ENCODE assay signal across 8 cellular contexts in the genomic region with DNA sequence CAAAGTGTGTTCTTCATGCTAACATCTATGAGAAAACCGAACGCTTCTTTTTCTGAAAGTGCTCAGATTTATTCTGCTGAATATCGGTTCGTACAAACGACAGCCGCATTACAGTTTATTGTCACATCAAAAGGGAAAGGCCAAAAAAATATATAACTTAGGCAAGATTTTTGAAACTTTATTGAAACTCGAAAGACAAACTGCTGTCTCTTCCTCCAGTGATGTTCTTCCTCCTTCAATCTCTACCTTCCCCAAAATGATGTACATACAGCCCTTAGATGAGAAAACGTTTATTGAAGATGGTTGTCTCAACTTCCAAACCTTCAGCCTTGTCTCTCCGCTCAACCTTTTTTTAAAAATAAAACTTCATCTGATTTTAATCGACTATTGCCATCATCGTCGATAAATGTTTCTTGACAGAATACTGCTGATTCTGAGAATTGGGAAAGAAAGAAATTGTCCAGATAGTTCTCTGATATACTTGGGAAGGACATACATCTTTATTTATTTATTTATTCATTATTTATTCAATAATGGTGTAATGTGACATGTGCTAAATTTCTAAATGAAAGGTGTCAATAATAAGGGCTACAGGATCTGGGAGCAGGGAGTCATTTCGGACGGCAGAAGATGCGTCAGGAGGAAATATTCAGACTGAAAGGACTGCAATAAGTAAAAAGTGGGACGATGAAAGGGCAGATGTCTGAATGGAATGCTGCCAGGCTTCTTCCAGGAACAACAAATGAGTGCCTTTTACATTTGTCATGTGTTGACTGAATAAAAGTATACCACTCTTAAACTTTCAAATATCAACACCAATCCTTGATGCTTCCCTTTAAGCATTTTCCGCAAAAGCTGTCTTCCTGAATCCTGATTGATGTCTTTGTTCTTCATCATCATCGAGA. TPM values are rescaled to one million over a fixed set of nuclear protein-coding genes. Genes with fewer than 3 reads are reported as not detected.
A peak's percentile ranks its signal among the peaks of the same experiment; 100 is the strongest.
DNase-seq lines count a peak whose midpoint lies in the region; ATAC-seq and TF ChIP-seq lines count a peak whose summit lies in the region.

No MANE protein-coding gene starts in this region.

- H3K4me3 Mint-ChIP-seq in activated CD8-positive, alpha-beta T cell treated with anti-CD3 and anti-CD28 coated beads for 36 hours = peak overlapping the region; percentile 83
- H3K4me3 Mint-ChIP-seq in stimulated activated naive CD8-positive, alpha-beta T cell treated with anti-CD3 and anti-CD28 coated beads, Interleukin-15, amount 100 ng/mL, for 72 hours = peak overlapping the region; percentile 91 to 93

- peaks cover 39% of the 10 kb centered on the region for H3K4me1 Mint-ChIP-seq in activated CD8-positive, alpha-beta T cell treated with anti-CD3 and anti-CD28 coated beads for 36 hours (ENCODE audit: low read depth)
- peaks cover 46% of the 10 kb centered on the region for H3K4me1 Mint-ChIP-seq in stimulated activated naive CD8-positive, alpha-beta T cell treated with anti-CD3 and anti-CD28 coated beads, Interleukin-15, amount 100 ng/mL, for 72 hours

- no peak overlapping the region for H3K27ac ChIP-seq in iPS-18a (ENCODE audit: low read length)

- CTCF ChIA-PET in activated CD8-positive, alpha-beta T cell treated with anti-CD3 and anti-CD28 coated beads for 36 hours (lab: Charles Lee) = interaction anchor here (1.2 to 2.8 kb wide), 6 partner anchors 9 to 292 kb away, joined by 3 to 12 read pairs (median 6); no protein-coding TSS in a partner anchor

- peaks cover 3% of the 10 kb centered on the region for H3K36me3 Mint-ChIP-seq in activated CD8-positive, alpha-beta T cell treated with anti-CD3 and anti-CD28 coated beads for 36 hours (ENCODE audit: low read depth)

- H3K9me3 Mint-ChIP-seq in activated CD8-positive, alpha-beta T cell treated with anti-CD3 and anti-CD28 coated beads for 36 hours = no peaks in the 10 kb centered on the region
- H3K9me3 Mint-ChIP-seq in stimulated activated naive CD8-positive, alpha-beta T cell treated with anti-CD3 and anti-CD28 coated beads, Interleukin-15, amount 100 ng/mL, for 72 hours = no peaks in the 10 kb centered on the region

- TF ChIP-seq CTCF in activated CD8-positive, alpha-beta T cell treated with anti-CD3 and anti-CD28 coated beads for 36 hours (IDR thresholded peaks at IDR 0.05) = no peak

- peak; percentile 44 for DNase-seq in NOMO-1 treated with DMSO at 0.1 percent for 48 hours (lab: John Stamatoyannopoulos, UW; ENCODE audit: unreplicated experiment)
- DNase-seq in NOMO-1 treated with dmso at 0.1 percent for 144 hours (lab: John Stamatoyannopoulos, UW; ENCODE audit: unreplicated experiment) = no peak
- no peak for DNase-seq in activated CD8-positive, alpha-beta T cell treated with anti-CD3 and anti-CD28 coated beads for 36 hours
- DNase-seq in stimulated activated naive CD8-positive, alpha-beta T cell treated with anti-CD3 and anti-CD28 coated beads, Interleukin-15, amount 100 ng/mL, for 72 hours = no peak
- no peak for DNase-seq in NCI-H2107 treated with DMSO at 0.1 percent for 48 hours (lab: John Stamatoyannopoulos, UW; ENCODE audit: unreplicated experiment)
- DNase-seq in D341Med (ENCODE audit: low spot score) = no peak

- H3K9me3 ChIP-seq in iPS-18a (ENCODE audit: control insufficient read depth, low read depth, low read length) = no peaks in the 10 kb centered on the region

- POLR2A ChIA-PET in activated CD8-positive, alpha-beta T cell treated with anti-CD3 and anti-CD28 coated beads for 36 hours (lab: Charles Lee) = interaction anchor here (1.1 to 1.6 kb wide), 3 partner anchors 206 to 475 kb away, joined by 3 to 6 read pairs (median 4); a partner anchor contains a TSS

- no peaks in the 10 kb centered on the region for H3K36me3 ChIP-seq in iPS-18a (ENCODE audit: control insufficient read depth, low read depth, low read length)

- H3K4me3 ChIP-seq in iPS-18a (ENCODE audit: low read length) = peak overlapping the region; percentile 88

- H3K27me3 Mint-ChIP-seq in activated CD8-positive, alpha-beta T cell treated with anti-CD3 and anti-CD28 coated beads for 36 hours = no peaks in the 10 kb centered on the region
- H3K27me3 Mint-ChIP-seq in stimulated activated naive CD8-positive, alpha-beta T cell treated with anti-CD3 and anti-CD28 coated beads, Interleukin-15, amount 100 ng/mL, for 72 hours = no peaks in the 10 kb centered on the region

- intact Hi-C loops in activated CD8-positive, alpha-beta T cell treated with anti-CD3 and anti-CD28 coated beads for 36 hours (cut with micrococcal nuclease) = loop anchor here (5.0 kb wide), 1 partner anchor 474 kb away; a partner anchor contains a TSS

- H3K9ac ChIP-seq in iPS-18a (ENCODE audit: low read length) = peak overlapping the region; percentile 80

- H3K4me1 ChIP-seq in iPS-18a (ENCODE audit: control insufficient read depth, low read depth, low read length) = peaks cover 13% of the 10 kb centered on the region

- H3K27me3 ChIP-seq in iPS-18a (ENCODE audit: control insufficient read depth, insufficient read depth, low read length) = no peaks in the 10 kb centered on the region

- ATAC-seq in activated CD8-positive, alpha-beta T cell treated with anti-CD3 and anti-CD28 coated beads for 36 hours = no peak
- ATAC-seq in stimulated activated naive CD8-positive, alpha-beta T cell treated with anti-CD3 and anti-CD28 coated beads, Interleukin-15, amount 100 ng/mL, for 72 hours = no peak
- no peak for ATAC-seq in HG03045 (IDR thresholded peaks at IDR 0.05; ENCODE audit: unreplicated experiment)

- H3K27ac Mint-ChIP-seq in activated CD8-positive, alpha-beta T cell treated with anti-CD3 and anti-CD28 coated beads for 36 hours = peak overlapping the region; percentile 83
- H3K27ac Mint-ChIP-seq in stimulated activated naive CD8-positive, alpha-beta T cell treated with anti-CD3 and anti-CD28 coated beads, Interleukin-15, amount 100 ng/mL, for 72 hours = peak overlapping the region; percentile 67 to 85

RNA-seq across cellular contexts. Expression of a gene that starts 0.8 kb away (rescaled TPM):
- total RNA-seq in activated CD8-positive, alpha-beta T cell treated with anti-CD3 and anti-CD28 coated beads for 36 hours = 10 to 100 TPM; 15.4 to 17.9 TPM
